20 cellular contexts compared by ENCODE assay signal in genomic region chr22:37175414-37176144, GRCh38. TPM values are rescaled to one million over a fixed set of nuclear protein-coding genes. Genes with fewer than 3 reads are reported as not detected.
DNase-seq lines count a peak whose midpoint lies in the region; ATAC-seq and TF ChIP-seq lines count a peak whose summit lies in the region.
"Had no signal": no experiment of that assay in that cellular context is flagged by ENCODE, and none has a peak within 500 bp of the region (broad histone marks: within the 10 kb centered on the region; RNA-seq: fewer than 3 reads in every experiment).

No MANE protein-coding gene starts in this region.

- no peak overlapping the region for H2BK15ac ChIP-seq in IMR-90 (ENCODE audit: low read depth, low read length)

- in situ Hi-C loops in IMR-90 (cut with MboI; ENCODE audit: low sequenced_read_pairs) = loop anchor here (10.0 kb wide), 1 partner anchor 289 kb away; no protein-coding TSS in a partner anchor

- H4K5ac ChIP-seq in IMR-90 (ENCODE audit: low read depth, low read length) = no peak overlapping the region

- intact Hi-C loops in CD14-positive monocyte (cut with micrococcal nuclease) = no loop called here
- intact Hi-C loops in IMR-90 (cut with micrococcal nuclease) = no loop called here
- intact Hi-C loops in left ventricle myocardium superior (cut with micrococcal nuclease) = no loop called here
- intact Hi-C loops in sciatic nerve (cut with DNase I) = no loop called here

- H4K91ac ChIP-seq in IMR-90 (ENCODE audit: insufficient read depth, low read depth, low read length) = no peak overlapping the region

- peak; percentile 29 for DNase-seq in CD14-positive monocyte (ENCODE audit: low spot score)
- no peak for DNase-seq in IMR-90
- peak; percentile 37 for DNase-seq in left ventricle myocardium superior
- DNase-seq in sciatic nerve (ENCODE audit: low spot score) = peak; percentile 55
- DNase-seq in nucleus accumbens (lab: John Stamatoyannopoulos, UW) = no peak
- DNase-seq: dermis blood vessel endothelial cell; DMS79; MG63; naive thymus-derived CD4-positive, alpha-beta T cell; NCI-H2029 treated with DMSO at 0.1 percent for 48 hours; NCI-H69; stimulated activated CD4-positive, alpha-beta T cell treated with anti-CD3 and anti-CD28 coated beads, Interleukin-4, amount 100 ng/mL, for 4 hours had no signal

- no peak overlapping the region for H3K27ac ChIP-seq in IMR-90 (ENCODE audit: insufficient read depth, low read length)
- H3K27ac ChIP-seq: ascending aorta had no signal

- H3K9me3 Mint-ChIP-seq in CD14-positive monocyte = peaks cover 0 to 5% (median 0%) of the 10 kb centered on the region in 7 donors
- H3K9me3 Mint-ChIP-seq: T-helper 1 cell treated with Interleukin-12 subunit alpha and Interleukin-12 subunit beta and Interleukin-4 antibody, amounts not matched to agents 30 μg/mL and 1 μg/mL, for 36 hours had no signal

- H3K56ac ChIP-seq in IMR-90 (ENCODE audit: extremely low read depth, insufficient read depth, low read length) = no peak overlapping the region

- CTCF ChIA-PET in IMR-90 (lab: Yijun Ruan, JAX) = interaction anchor here (0.8 kb wide), 1 partner anchor 24 kb away, joined by 3 read pairs; no protein-coding TSS in a partner anchor

- H4K20me1 ChIP-seq in IMR-90 (ENCODE audit: insufficient read depth, low read length) = no peaks in the 10 kb centered on the region

- peak overlapping the region; percentile 75; the same call in 1 of the 2 replicates for H2AK5ac ChIP-seq in IMR-90 (ENCODE audit: low read depth, low read length)

- no peaks in the 10 kb centered on the region for H3K9me3 ChIP-seq in IMR-90 (ENCODE audit: control insufficient read depth, insufficient read depth, low read length)
- H3K9me3 ChIP-seq: ascending aorta, BE2C, esophagus muscularis mucosa, MG63 had no signal

- H2AFZ ChIP-seq in IMR-90 (replicated peaks; ENCODE audit: low read length, poor library complexity) = peak overlapping the region; percentile 91

- H3K27me3 ChIP-seq in IMR-90 (ENCODE audit: control insufficient read depth, insufficient read depth, low read length) = peaks cover 21% of the 10 kb centered on the region
- H3K27me3 ChIP-seq: ascending aorta, BE2C, esophagus muscularis mucosa, MG63 had no signal

- peak overlapping the region in 1 of 2 donors; percentile 90 for H3K4me3 Mint-ChIP-seq in CD14-positive monocyte
- H3K4me3 Mint-ChIP-seq: T-helper 1 cell treated with Interleukin-12 subunit alpha and Interleukin-12 subunit beta and Interleukin-4 antibody, amounts not matched to agents 30 μg/mL and 1 μg/mL, for 36 hours had no signal

- H2BK20ac ChIP-seq in IMR-90 (ENCODE audit: low read depth, low read length) = no peak overlapping the region

- WGBS in IMR-90 (ENCODE audit: extremely low coverage in 2 of 2, insufficient read length in 1 of 2), 2 experiments = 59% methylated on average over 7 of the region's 15 CpGs; no CpG with 5 or more reads in 1 of the 2 experiments

- TF ChIP-seq RAD21 in IMR-90 (IDR thresholded peaks at IDR 0.05; ENCODE audit: low read length) = no peak

- H3K79me1 ChIP-seq in IMR-90 (ENCODE audit: low read depth in 1 of 2, low read length in 2 of 2) = no peaks in the 10 kb centered on the region

- H3K36me3 Mint-ChIP-seq in CD14-positive monocyte = peaks cover 0 to 4% of the 10 kb centered on the region in 2 donors

- BruUV-seq in IMR-90 (replicated peaks; lab: Mats Ljungman, UMichigan) = no TSS peak

- peaks cover 17% of the 10 kb centered on the region for H3K4me1 ChIP-seq in IMR-90 (ENCODE audit: control insufficient read depth, insufficient read depth, low read length)

- no peak overlapping the region for H3K23ac ChIP-seq in IMR-90 (ENCODE audit: low read depth, low read length)

- peaks cover 2 to 12% (median 8%) of the 10 kb centered on the region in 3 donors for H3K27me3 Mint-ChIP-seq in CD14-positive monocyte (ENCODE audit: low read depth in 3 of 3)

- no peak overlapping the region for H3K18ac ChIP-seq in IMR-90 (ENCODE audit: low read depth, low read length)

- peaks cover 43% of the 10 kb centered on the region for H3K4me1 Mint-ChIP-seq in CD14-positive monocyte

- peak overlapping the region in 6 of 7 donors; percentile 11 to 91 (median 60) for H3K27ac Mint-ChIP-seq in CD14-positive monocyte
- H3K27ac Mint-ChIP-seq: T-helper 1 cell treated with Interleukin-12 subunit alpha and Interleukin-12 subunit beta and Interleukin-4 antibody, amounts not matched to agents 30 μg/mL and 1 μg/mL, for 36 hours had no signal

- H3K4ac ChIP-seq in IMR-90 (ENCODE audit: low read depth, low read length) = 0 out of 2 replicates have a peak overlapping the region, but pooled peaks have one; percentile 87

- H2BK120ac ChIP-seq in IMR-90 (ENCODE audit: low read depth, low read length) = no peak overlapping the region

- TF ChIP-seq CTCF in CD14-positive monocyte (IDR thresholded peaks at IDR 0.05) = no peak
- TF ChIP-seq CTCF in IMR-90 (conservative IDR thresholded peaks at IDR 0.05; ENCODE audit: low read depth, low read length) = no peak

- no peaks in the 10 kb centered on the region for H3K36me3 ChIP-seq in IMR-90 (ENCODE audit: control insufficient read depth, insufficient read depth, low read length)
- H3K36me3 ChIP-seq: ascending aorta, BE2C, esophagus muscularis mucosa, MG63 had no signal

- H3K4me2 ChIP-seq in IMR-90 (ENCODE audit: low read depth, low read length) = no peak overlapping the region

- H3K4me3 ChIP-seq in IMR-90 (ENCODE audit: insufficient read depth, low read depth, low read length) = no peak overlapping the region
- H3K4me3 ChIP-seq: MG63 had no signal

- H2BK5ac ChIP-seq in IMR-90 (ENCODE audit: low read depth, low read length, poor library complexity, severe bottlenecking) = no peak overlapping the region

- H4K8ac ChIP-seq in IMR-90 (ENCODE audit: low read depth in 2 of 2, low read length in 2 of 2) = no peak overlapping the region

- POLR2A ChIA-PET in IMR-90 (lab: Charles Lee; ENCODE audit: unreplicated experiment) = no interaction called here

- no peak for TF ChIP-seq POLR2A in IMR-90 (IDR thresholded peaks at IDR 0.05; ENCODE audit: low read depth, low read length)

- dilution Hi-C loops in IMR-90 (cut with HindIII; ENCODE audit: low sequenced_read_pairs, unreplicated experiment) = no loop called here

- H3K9ac ChIP-seq in IMR-90 (ENCODE audit: low read depth, low read length) = no peak overlapping the region

- ATAC-seq in IMR-90 (ENCODE audit: low read depth) = no peak
- ATAC-seq in left ventricle myocardium superior = peak; percentile 3
- ATAC-seq in sciatic nerve = no peak
- no peak for ATAC-seq in GM19351 (IDR thresholded peaks at IDR 0.05; ENCODE audit: unreplicated experiment)
- ATAC-seq in HG03378 (IDR thresholded peaks at IDR 0.05; ENCODE audit: unreplicated experiment) = no peak

- H2AK9ac ChIP-seq in IMR-90 (replicated peaks; ENCODE audit: low read depth, low read length, poor library complexity) = no peak overlapping the region

- peaks cover 6% of the 10 kb centered on the region; the same call in 1 of the 2 replicates for H3K9me1 ChIP-seq in IMR-90 (ENCODE audit: insufficient read depth, low read length)

- H3K14ac ChIP-seq in IMR-90 (replicated peaks; ENCODE audit: low read depth, low read length) = no peak overlapping the region

TF ChIP-seq in IMR-90, 13 proteins besides CTCF, POLR2A, EP300 and RAD21 (continues in another document):
- TF ChIP-seq ELK1 (IDR thresholded peaks at IDR 0.05; ENCODE audit: borderline replicate concordance, low read depth, low read length) = no peak
- no peak for TF ChIP-seq USF2 (IDR thresholded peaks at IDR 0.05; ENCODE audit: low read depth, low read length)
- TF ChIP-seq SMC3 (IDR thresholded peaks at IDR 0.05; ENCODE audit: low read depth, low read length) = no peak
- no peak for TF ChIP-seq CEBPB (IDR thresholded peaks at IDR 0.05; ENCODE audit: low read depth, low read length)
- no peak for TF ChIP-seq MAFK (IDR thresholded peaks at IDR 0.05; ENCODE audit: low read depth, low read length)
- no peak for TF ChIP-seq NFE2L2 (IDR thresholded peaks at IDR 0.05; ENCODE audit: low read depth, low read length)
- no peak for TF ChIP-seq RFX5 (IDR thresholded peaks at IDR 0.05; ENCODE audit: low read depth, low read length)
- no peak for TF ChIP-seq MXI1 (IDR thresholded peaks at IDR 0.05; ENCODE audit: borderline replicate concordance, low read depth, low read length)

RNA-seq across cellular contexts. Expression of gene C1QTNF6, which starts 12.5 kb away (rescaled TPM):
- polyA plus RNA-seq in CD14-positive monocyte (under 1 TPM; 0.14 to 0.24 TPM), IMR-90 (2012; rRNA removed) (10.0 and 10.9 TPM in 2 replicates)
- total RNA-seq in IMR-90 (2012; rRNA removed) (1.1 TPM in 2 replicates), left ventricle myocardium superior (1.1 TPM), sciatic nerve (7.8 TPM)
- polyA plus RNA-seq in IMR-90 (2012; cell fraction: cytosol; rRNA removed) = 3.1 and 9.8 TPM in 2 replicates
- 53.9 and 59.1 TPM in 2 replicates for polyA plus RNA-seq in IMR-90 (2012; cell fraction: nucleus; rRNA removed; ENCODE audit: low replicate concordance)

RNA-seq across cellular contexts. Expression of gene IL2RB, which starts 25.9 kb away (rescaled TPM):
- polyA plus RNA-seq in CD14-positive monocyte = 1 to 10 TPM in 1 of 2 donors, under 1 TPM in 1; 0.60 to 1.7 TPM
- total RNA-seq in IMR-90 (2012; rRNA removed) = not detected in 2 replicates
- 1.0 and 1.2 TPM in 2 replicates for polyA plus RNA-seq in IMR-90 (2012; rRNA removed)
- 0.82 and 1.5 TPM in 2 replicates for polyA plus RNA-seq in IMR-90 (2012; cell fraction: cytosol; rRNA removed)
- 0.19 and 0.29 TPM in 2 replicates for polyA plus RNA-seq in IMR-90 (2012; cell fraction: nucleus; rRNA removed; ENCODE audit: low replicate concordance)
- 0.79 TPM for total RNA-seq in left ventricle myocardium superior
- 3.7 TPM for total RNA-seq in sciatic nerve
- total RNA-seq: dermis blood vessel endothelial cell had no signal

RNA-seq across cellular contexts. Expression of gene SSTR3, which starts 36.7 kb away (rescaled TPM):
- polyA plus RNA-seq in CD14-positive monocyte (not detected), IMR-90 (2012; rRNA removed) (0.07 TPM in 2 replicates)
- total RNA-seq in IMR-90 (2012; rRNA removed) (under 0.01 TPM in 2 replicates), left ventricle myocardium superior (not detected), sciatic nerve (not detected)
- 0.03 and 0.04 TPM in 2 replicates for polyA plus RNA-seq in IMR-90 (2012; cell fraction: cytosol; rRNA removed)
- 0.09 and 0.16 TPM in 2 replicates for polyA plus RNA-seq in IMR-90 (2012; cell fraction: nucleus; rRNA removed; ENCODE audit: low replicate concordance)
- total RNA-seq: ascending aorta, dermis blood vessel endothelial cell, esophagus muscularis mucosa, left lobe of liver, urinary bladder had no signal
- polyA plus RNA-seq: urinary bladder had no signal

Comparison
In these comparisons a context has a peak if more than half of its experiments do, and no peak if none do; other contexts are left out.
1. DNase-seq: peak in CD14-positive monocyte (single experiment), left ventricle myocardium superior (single experiment) and sciatic nerve (single experiment); none in IMR-90 (single experiment) and nucleus accumbens (0 of 56).